In the genomic region with DNA sequence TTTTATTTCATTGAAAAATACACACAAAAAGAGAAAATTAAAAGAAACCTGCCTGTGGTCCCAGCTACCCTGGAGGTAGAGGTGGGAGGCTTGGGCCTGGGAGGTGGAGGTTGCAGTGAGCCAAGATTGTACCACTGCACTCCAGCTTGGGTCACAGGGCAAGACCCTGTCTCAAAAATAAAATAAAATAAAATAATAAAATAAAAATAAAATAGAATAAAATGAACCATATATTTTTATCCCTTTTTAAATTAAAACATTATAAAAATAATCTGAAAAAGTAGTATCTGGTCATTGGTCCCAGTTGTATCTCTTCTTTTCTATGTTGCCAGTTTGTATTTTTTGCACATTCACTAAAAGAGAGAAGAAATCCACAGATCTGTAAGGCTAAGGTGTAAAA, we compare ENCODE assay signal across 28 cellular contexts.
"Had no signal": no experiment of that assay in that cellular context is flagged by ENCODE, and none has a peak within 500 bp of the region (broad histone marks: within the 10 kb centered on the region; RNA-seq: fewer than 3 reads in every experiment).

No MANE protein-coding gene starts in this region.

- H3K4me3 ChIP-seq: left ventricle myocardium inferior, lung, neural progenitor cell, ovary, prostate gland, skin epidermis, spleen, suprapubic skin, thoracic aorta, tibial artery, upper lobe of right lung had no signal

- H3K27ac ChIP-seq: left ventricle myocardium inferior, neural progenitor cell, neutrophil, ovary, skin epidermis, spleen, suprapubic skin, thoracic aorta, tibial artery, upper lobe of right lung had no signal

- H3K4me3 Mint-ChIP-seq: mesothelial cell of epicardium; naive B cell; natural killer cell; nephron progenitor cell; neural progenitor cell; stimulated activated effector memory CD8-positive, alpha-beta T cell treated with anti-CD3 and anti-CD28 coated beads, Interleukin-12 subunit alpha, Interleukin-12 subunit beta, amount 100 ng/mL, for 72 hours; stimulated activated naive CD8-positive, alpha-beta T cell treated with anti-CD3 and anti-CD28 coated beads, Interleukin-15, Interleukin-2, amounts not matched to agents 100 ng/mL and 50 ng/mL, for 24 hours had no signal

- ATAC-seq: natural killer cell; right cardiac atrium; sciatic nerve; stimulated activated effector memory CD8-positive, alpha-beta T cell treated with anti-CD3 and anti-CD28 coated beads, Interleukin-12 subunit alpha, Interleukin-12 subunit beta, amount 100 ng/mL, for 72 hours; upper lobe of right lung had no signal

- H3K36me3 Mint-ChIP-seq: mesothelial cell of epicardium; naive B cell; natural killer cell; neural progenitor cell; stimulated activated effector memory CD8-positive, alpha-beta T cell treated with anti-CD3 and anti-CD28 coated beads, Interleukin-12 subunit alpha, Interleukin-12 subunit beta, amount 100 ng/mL, for 72 hours had no signal

- H2AFZ ChIP-seq: neural progenitor cell had no signal

- DNase-seq: islet precursor cell; left ventricle myocardium inferior; mesendoderm; naive B cell; natural killer cell; nephron progenitor cell; ovary; posterior cingulate gyrus; retina; right cardiac atrium; spleen; stimulated activated CD4-positive, alpha-beta T cell treated with anti-CD3 and anti-CD28 coated beads, Interleukin-4, amount 100 ng/mL, for 24 hours; stimulated activated naive CD4-positive, alpha-beta T cell; tibial artery; trophoblast cell; upper lobe of right lung had no signal

- H3K9ac ChIP-seq: neural progenitor cell had no signal

- H3K9me3 Mint-ChIP-seq: mesothelial cell of epicardium; naive B cell; natural killer cell; nephron progenitor cell; neural progenitor cell; stimulated activated effector memory CD8-positive, alpha-beta T cell treated with anti-CD3 and anti-CD28 coated beads, Interleukin-12 subunit alpha, Interleukin-12 subunit beta, amount 100 ng/mL, for 72 hours; stimulated activated naive CD8-positive, alpha-beta T cell treated with anti-CD3 and anti-CD28 coated beads, Interleukin-15, Interleukin-2, amounts not matched to agents 100 ng/mL and 50 ng/mL, for 24 hours had no signal

- H3K9me3 ChIP-seq: left ventricle myocardium inferior, neutrophil, ovary, prostate gland, spleen, suprapubic skin, thoracic aorta, tibial artery, upper lobe of right lung had no signal

- H3K36me3 ChIP-seq: left ventricle myocardium inferior, neural progenitor cell, neutrophil, ovary, prostate gland, spleen, suprapubic skin, thoracic aorta, tibial artery, upper lobe of right lung had no signal

- H3K4me1 ChIP-seq: left ventricle myocardium inferior, upper lobe of right lung had no signal

- H3K4me1 Mint-ChIP-seq: mesothelial cell of epicardium; natural killer cell; stimulated activated effector memory CD8-positive, alpha-beta T cell treated with anti-CD3 and anti-CD28 coated beads, Interleukin-12 subunit alpha, Interleukin-12 subunit beta, amount 100 ng/mL, for 72 hours had no signal

- FAIRE-seq: urothelium cell line had no signal

- H3K27ac Mint-ChIP-seq: mesothelial cell of epicardium; natural killer cell; nephron progenitor cell; neural progenitor cell; stimulated activated effector memory CD8-positive, alpha-beta T cell treated with anti-CD3 and anti-CD28 coated beads, Interleukin-12 subunit alpha, Interleukin-12 subunit beta, amount 100 ng/mL, for 72 hours; stimulated activated naive CD8-positive, alpha-beta T cell treated with anti-CD3 and anti-CD28 coated beads, Interleukin-15, Interleukin-2, amounts not matched to agents 100 ng/mL and 50 ng/mL, for 24 hours had no signal

- H3K27me3 ChIP-seq: neural progenitor cell, neutrophil, ovary, spleen, suprapubic skin, tibial artery, upper lobe of right lung had no signal

- H3K4me2 ChIP-seq: neural progenitor cell had no signal
